In the genomic region with DNA sequence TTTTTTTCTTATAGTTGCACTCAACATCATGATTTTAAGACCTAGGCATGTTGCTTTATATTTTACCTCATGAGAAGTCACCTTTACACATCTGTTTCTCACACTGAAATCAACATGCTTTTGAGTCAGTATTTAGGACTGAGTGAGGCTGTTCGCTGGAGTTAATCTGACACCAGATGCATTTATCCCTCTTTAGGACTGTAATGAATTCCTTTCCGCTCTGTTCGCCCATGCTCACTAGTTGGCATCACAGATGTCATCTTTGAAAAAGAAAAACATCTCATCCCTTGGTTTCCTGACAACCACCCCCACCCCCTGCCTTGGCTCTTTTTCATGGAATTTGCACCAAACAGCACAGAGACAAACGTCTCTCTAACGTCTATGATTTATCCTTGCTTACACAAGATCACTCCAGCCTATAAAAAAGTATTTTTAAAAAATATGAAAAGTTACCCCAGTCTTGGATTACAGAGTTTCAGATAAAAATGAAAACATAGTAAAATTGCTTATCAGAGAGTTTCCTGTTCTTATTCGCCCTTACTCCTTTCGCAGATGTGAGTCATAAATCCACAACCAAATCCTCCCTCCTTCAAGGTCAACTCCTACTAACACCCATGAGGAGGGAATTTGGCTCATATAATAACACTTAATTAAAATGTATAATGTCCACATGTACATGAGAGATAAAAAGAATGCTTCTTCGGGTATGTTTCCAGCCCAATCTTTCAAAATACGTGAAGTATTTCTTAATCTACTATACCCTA, we compare ENCODE assay signal across 12 cellular contexts. TPM values are rescaled to one million over a fixed set of nuclear protein-coding genes. Genes with fewer than 3 reads are reported as not detected.
"Had no signal": no experiment of that assay in that cellular context is flagged by ENCODE, and none has a peak within 500 bp of the region (broad histone marks: within the 10 kb centered on the region; RNA-seq: fewer than 3 reads in every experiment).

No MANE protein-coding gene starts in this region.

RNA-seq across cellular contexts. Expression of gene FOXD4L6, which starts 34.3 kb away (rescaled TPM):
- total RNA-seq: lower lobe of right lung; mononuclear cell; naive thymus-derived CD4-positive, alpha-beta T cell; natural killer cell treated with Interleukin-12 subunit alpha and Interleukin-12 subunit beta and Interleukin-15 and Interleukin-18, amount 100 ng/mL, for 72 hours; sigmoid colon; skeletal muscle tissue; temporal lobe; ureter had no signal
- polyA plus RNA-seq: keratinocyte; liver; mammary epithelial cell; naive thymus-derived CD4-positive, alpha-beta T cell; smooth muscle cell had no signal
